Comparison of ENCODE assay signal across 14 cellular contexts in the genomic region with DNA sequence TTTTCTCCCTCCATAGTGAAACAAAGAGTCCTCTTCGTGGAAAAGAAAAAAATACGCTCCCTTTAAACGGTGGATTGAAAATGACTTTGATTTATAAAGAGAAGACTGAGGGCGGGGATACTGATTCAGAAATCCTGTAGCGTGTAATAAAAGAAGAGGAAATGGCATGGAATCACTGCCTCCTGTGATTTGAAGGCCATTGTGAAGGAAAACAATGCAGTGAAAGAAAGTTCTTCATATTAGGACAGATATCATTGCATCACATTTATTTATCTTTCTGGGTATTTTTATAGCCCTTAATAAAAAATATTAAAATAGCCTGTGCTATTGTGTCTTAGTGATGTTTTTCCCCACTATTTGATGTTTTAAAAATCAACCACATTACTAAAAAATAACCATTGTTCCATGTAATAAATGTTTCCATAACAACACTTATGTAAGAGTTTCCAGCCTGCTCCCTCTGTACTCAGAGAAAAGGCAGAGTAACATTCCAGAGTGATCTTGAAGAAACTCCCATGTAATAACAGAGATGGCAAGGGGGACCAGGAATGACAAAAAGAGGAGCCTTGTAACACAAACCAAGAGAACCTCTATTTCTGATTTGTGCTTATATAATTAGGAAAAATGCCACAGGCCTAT. TPM values are rescaled to one million over a fixed set of nuclear protein-coding genes. Genes with fewer than 3 reads are reported as not detected.
A peak's percentile ranks its signal among the peaks of the same experiment; 100 is the strongest.
DNase-seq lines count a peak whose midpoint lies in the region; ATAC-seq and TF ChIP-seq lines count a peak whose summit lies in the region.
"Had no signal": no experiment of that assay in that cellular context is flagged by ENCODE, and none has a peak within 500 bp of the region (broad histone marks: within the 10 kb centered on the region; RNA-seq: fewer than 3 reads in every experiment).

No MANE protein-coding gene starts in this region.

- DNase-seq in adrenal gland (peak in 1 of 7 donors; percentile 47), endothelial cell (ENCODE audit: low spot score) (no peak), testis (no peak), DMS 273 treated with DMSO at 0.1 percent for 48 hours (lab: John Stamatoyannopoulos, UW) (no peak), globus pallidus (ENCODE audit: low spot score) (no peak), MCF 10A (ENCODE audit: unreplicated experiment) (no peak)
- DNase-seq in naive thymus-derived CD4-positive, alpha-beta T cell, result no peak
- DNase-seq in stimulated activated naive CD8-positive, alpha-beta T cell treated with anti-CD3 and anti-CD28 coated beads, Interleukin-15, amount 100 ng/mL, for 72 hours, result no peak
- DNase-seq: activated naive CD8-positive, alpha-beta T cell treated with anti-CD3 and anti-CD28 coated beads, Interleukin-2, amount 10 ng/mL, durations not matched to agents 7 days and 5 days; CD4-positive, alpha-beta memory T cell; effector CD4-positive, alpha-beta T cell; NCI-H2171 treated with DMSO at 0.1 percent for 48 hours; stimulated activated naive CD8-positive, alpha-beta T cell treated with anti-CD3 and anti-CD28 coated beads, Interleukin-15, Interleukin-2, amounts not matched to agents 100 U/mL and 50 U/mL, for 24 hours had no signal

- H3K4me1 ChIP-seq in adrenal gland (replicated peaks in 1 of 2) (peaks cover 58 to 67% of the 10 kb centered on the region in 2 donors), testis (peaks cover 14% of the 10 kb centered on the region)
- H3K4me1 ChIP-seq in naive thymus-derived CD4-positive, alpha-beta T cell (ENCODE audit: control insufficient read depth in 2 of 2, insufficient read depth in 2 of 2, low read length in 2 of 2), result peaks cover 0 to under 1% of the 10 kb centered on the region in 2 donors

- WGBS in adrenal gland, 4 donors, result 29 to 44% (median 39%) methylated on average over 5 of the region's 5 CpGs
- 68 to 70% methylated on average over 5 of the region's 5 CpGs for WGBS in testis, 2 donors

- H3K27ac Mint-ChIP-seq in endothelial cell (ENCODE audit: unreplicated experiment) (peak overlapping the region; percentile 79), MCF 10A (ENCODE audit: low read depth, unreplicated experiment) (no peak overlapping the region)
- peak overlapping the region in 5 of 9 donors; percentile 17 to 65 (median 35) for H3K27ac Mint-ChIP-seq in naive thymus-derived CD4-positive, alpha-beta T cell
- H3K27ac Mint-ChIP-seq in stimulated activated naive CD8-positive, alpha-beta T cell treated with anti-CD3 and anti-CD28 coated beads, Interleukin-15, amount 100 ng/mL, for 72 hours, result peak overlapping the region in 1 of 2 donors; percentile 69
- H3K27ac Mint-ChIP-seq: activated naive CD8-positive, alpha-beta T cell treated with anti-CD3 and anti-CD28 coated beads, Interleukin-2, amount 10 ng/mL, durations not matched to agents 7 days and 5 days had no signal

- no peak for TF ChIP-seq CTCF in adrenal gland (IDR thresholded peaks at IDR 0.05)
- no peak for TF ChIP-seq CTCF in endothelial cell (IDR thresholded peaks at IDR 0.05; ENCODE audit: unreplicated experiment)
- no peak for TF ChIP-seq CTCF in testis (IDR thresholded peaks at IDR 0.05)
- TF ChIP-seq CTCF in MCF 10A (IDR thresholded peaks at IDR 0.05; ENCODE audit: unreplicated experiment), result no peak

- H3K4me3 ChIP-seq in adrenal gland (peak overlapping the region in 1 of 4 donors; percentile 1), testis (no peak overlapping the region)
- H3K4me3 ChIP-seq in naive thymus-derived CD4-positive, alpha-beta T cell (ENCODE audit: low read length), result no peak overlapping the region

- POLR2A ChIA-PET in naive thymus-derived CD4-positive, alpha-beta T cell (lab: Charles Lee), result no interaction called here
- POLR2A ChIA-PET in MCF 10A (lab: Yijun Ruan, JAX), result interaction anchor here (0.7 to 2.5 kb wide), 4 partner anchors 13 to 400 kb away, joined by 3 to 6 read pairs (median 4); no protein-coding TSS in a partner anchor

- H3K36me3 ChIP-seq in adrenal gland (replicated peaks in 1 of 2) (peaks cover 0 to 26% of the 10 kb centered on the region in 2 donors), testis (ENCODE audit: low read depth, missing control alignments) (no peaks in the 10 kb centered on the region)
- peaks cover 0 to 23% (median 3%) of the 10 kb centered on the region in 3 experiments for H3K36me3 ChIP-seq in naive thymus-derived CD4-positive, alpha-beta T cell (ENCODE audit: control insufficient read depth in 2 of 3, insufficient read depth in 3 of 3, low read length in 3 of 3)

- H3K27me3 Mint-ChIP-seq in endothelial cell (ENCODE audit: unreplicated experiment), result no peaks in the 10 kb centered on the region
- H3K27me3 Mint-ChIP-seq in naive thymus-derived CD4-positive, alpha-beta T cell, result no peaks in the 10 kb centered on the region
- H3K27me3 Mint-ChIP-seq in stimulated activated naive CD8-positive, alpha-beta T cell treated with anti-CD3 and anti-CD28 coated beads, Interleukin-15, amount 100 ng/mL, for 72 hours, result no peaks in the 10 kb centered on the region
- no peaks in the 10 kb centered on the region for H3K27me3 Mint-ChIP-seq in MCF 10A (ENCODE audit: insufficient read depth, unreplicated experiment)
- H3K27me3 Mint-ChIP-seq: activated naive CD8-positive, alpha-beta T cell treated with anti-CD3 and anti-CD28 coated beads, Interleukin-2, amount 10 ng/mL, durations not matched to agents 7 days and 5 days; CD4-positive, alpha-beta memory T cell had no signal

- H3K9me3 Mint-ChIP-seq in endothelial cell (ENCODE audit: unreplicated experiment), result no peaks in the 10 kb centered on the region
- no peaks in the 10 kb centered on the region for H3K9me3 Mint-ChIP-seq in naive thymus-derived CD4-positive, alpha-beta T cell
- no peaks in the 10 kb centered on the region for H3K9me3 Mint-ChIP-seq in stimulated activated naive CD8-positive, alpha-beta T cell treated with anti-CD3 and anti-CD28 coated beads, Interleukin-15, amount 100 ng/mL, for 72 hours
- no peaks in the 10 kb centered on the region for H3K9me3 Mint-ChIP-seq in MCF 10A (ENCODE audit: unreplicated experiment)
- H3K9me3 Mint-ChIP-seq: activated naive CD8-positive, alpha-beta T cell treated with anti-CD3 and anti-CD28 coated beads, Interleukin-2, amount 10 ng/mL, durations not matched to agents 7 days and 5 days; CD4-positive, alpha-beta memory T cell had no signal

- TF ChIP-seq POLR2A in adrenal gland (IDR thresholded peaks at IDR 0.05), result no peak
- no peak for TF ChIP-seq POLR2A in testis (IDR thresholded peaks at IDR 0.05)

- H3K4me3 Mint-ChIP-seq in endothelial cell (ENCODE audit: unreplicated experiment), result no peak overlapping the region
- no peak overlapping the region for H3K4me3 Mint-ChIP-seq in naive thymus-derived CD4-positive, alpha-beta T cell
- no peak overlapping the region for H3K4me3 Mint-ChIP-seq in stimulated activated naive CD8-positive, alpha-beta T cell treated with anti-CD3 and anti-CD28 coated beads, Interleukin-15, amount 100 ng/mL, for 72 hours
- no peak overlapping the region for H3K4me3 Mint-ChIP-seq in MCF 10A (ENCODE audit: unreplicated experiment)
- H3K4me3 Mint-ChIP-seq: activated naive CD8-positive, alpha-beta T cell treated with anti-CD3 and anti-CD28 coated beads, Interleukin-2, amount 10 ng/mL, durations not matched to agents 7 days and 5 days; CD4-positive, alpha-beta memory T cell had no signal

- H3K27me3 ChIP-seq in adrenal gland (no peaks in the 10 kb centered on the region), testis (no peaks in the 10 kb centered on the region)
- H3K27me3 ChIP-seq in naive thymus-derived CD4-positive, alpha-beta T cell (ENCODE audit: control insufficient read depth in 2 of 2, insufficient read depth in 2 of 2, low read length in 2 of 2), result no peaks in the 10 kb centered on the region

- peaks cover 3% of the 10 kb centered on the region for H3K36me3 Mint-ChIP-seq in endothelial cell (ENCODE audit: low read depth, unreplicated experiment)
- peaks cover 4 to 26% (median 20%) of the 10 kb centered on the region in 5 donors for H3K36me3 Mint-ChIP-seq in naive thymus-derived CD4-positive, alpha-beta T cell
- peaks cover 80% of the 10 kb centered on the region for H3K36me3 Mint-ChIP-seq in MCF 10A (ENCODE audit: insufficient read depth, unreplicated experiment)

- H3K27ac ChIP-seq in adrenal gland (peak overlapping the region; percentile 16 to 95 (median 66)), testis (peak overlapping the region; percentile 34 to 88)
- no peak overlapping the region for H3K27ac ChIP-seq in naive thymus-derived CD4-positive, alpha-beta T cell (ENCODE audit: low read depth, low read length)
- H3K27ac ChIP-seq: VCaP had no signal

- BruUV-seq in MCF 10A (replicated peaks; lab: Mats Ljungman, UMichigan), result no TSS peak

- H3K9me3 ChIP-seq in adrenal gland (replicated peaks in 1 of 3), result no peaks in the 10 kb centered on the region
- H3K9me3 ChIP-seq in naive thymus-derived CD4-positive, alpha-beta T cell (ENCODE audit: control insufficient read depth in 2 of 3, low read length in 3 of 3), result no peaks in the 10 kb centered on the region
- no peaks in the 10 kb centered on the region for H3K9me3 ChIP-seq in testis

- peaks cover 15% of the 10 kb centered on the region for H3K4me1 Mint-ChIP-seq in endothelial cell (ENCODE audit: unreplicated experiment)
- H3K4me1 Mint-ChIP-seq in naive thymus-derived CD4-positive, alpha-beta T cell, result peaks cover 14 to 43% (median 38%) of the 10 kb centered on the region in 7 donors
- H3K4me1 Mint-ChIP-seq in stimulated activated naive CD8-positive, alpha-beta T cell treated with anti-CD3 and anti-CD28 coated beads, Interleukin-15, amount 100 ng/mL, for 72 hours, result peaks cover 35% of the 10 kb centered on the region
- peaks cover 35% of the 10 kb centered on the region for H3K4me1 Mint-ChIP-seq in MCF 10A (ENCODE audit: insufficient read depth, unreplicated experiment)

- ATAC-seq in naive thymus-derived CD4-positive, alpha-beta T cell, result no peak
- no peak for ATAC-seq in stimulated activated naive CD8-positive, alpha-beta T cell treated with anti-CD3 and anti-CD28 coated beads, Interleukin-15, amount 100 ng/mL, for 72 hours
- ATAC-seq: stimulated activated naive CD8-positive, alpha-beta T cell treated with anti-CD3 and anti-CD28 coated beads, Interleukin-15, Interleukin-2, amounts not matched to agents 100 U/mL and 50 U/mL, for 24 hours had no signal

- intact Hi-C loops in adrenal gland (cut with DNase I), result loop anchor here (10.0 kb wide), 2 partner anchors 105 to 615 kb away; a partner anchor contains a TSS
- intact Hi-C loops in naive thymus-derived CD4-positive, alpha-beta T cell (cut with micrococcal nuclease), result loop anchor here in 1 of 2 donors (10.0 kb wide), 2 partner anchors 185 to 975 kb away; a partner anchor contains a TSS
- intact Hi-C loops in testis (cut with DNase I; ENCODE audit: low total_unique reads), result no loop called here
- intact Hi-C loops in MCF 10A (cut with micrococcal nuclease), result no loop called here

- CTCF ChIA-PET in naive thymus-derived CD4-positive, alpha-beta T cell (lab: Charles Lee), result no interaction called here
- CTCF ChIA-PET in MCF 10A (lab: Yijun Ruan, JAX), result interaction anchor here (0.6 to 1.0 kb wide), 2 partner anchors 96 to 884 kb away, joined by 3 read pairs; no protein-coding TSS in a partner anchor

RNA-seq across cellular contexts. Expression of a gene that starts 8.0 kb away (rescaled TPM):
- 1,000 to 10,000 TPM in 1 of 8 donors, 100 to 1,000 TPM in 7; 211 to 1,020 (median 554) TPM for total RNA-seq in adrenal gland
- 100 to 1,000 TPM; 253 to 508 (median 491) TPM for polyA plus RNA-seq in adrenal gland
- total RNA-seq in endothelial cell (ENCODE audit: unreplicated experiment), result 52.0 TPM
- 10 to 100 TPM; 27.3 to 39.4 (median 35.1) TPM for total RNA-seq in naive thymus-derived CD4-positive, alpha-beta T cell
- polyA plus RNA-seq in naive thymus-derived CD4-positive, alpha-beta T cell, result 100 to 1,000 TPM; 201 to 233 TPM
- total RNA-seq in testis, result 100 to 1,000 TPM; 142 to 175 TPM
- 204 TPM for polyA plus RNA-seq in testis (ENCODE audit: insufficient read depth, low read depth, low replicate concordance)
- 204 and 233 TPM in 2 replicates for total RNA-seq in MCF 10A (2022)

Comparison
In these comparisons a context has a peak if more than half of its experiments do, and no peak if none do; other contexts are left out.
1. intact Hi-C loops: an anchor here in adrenal gland (10.0 kb wide); none called in testis and MCF 10A.